In the genomic region with DNA sequence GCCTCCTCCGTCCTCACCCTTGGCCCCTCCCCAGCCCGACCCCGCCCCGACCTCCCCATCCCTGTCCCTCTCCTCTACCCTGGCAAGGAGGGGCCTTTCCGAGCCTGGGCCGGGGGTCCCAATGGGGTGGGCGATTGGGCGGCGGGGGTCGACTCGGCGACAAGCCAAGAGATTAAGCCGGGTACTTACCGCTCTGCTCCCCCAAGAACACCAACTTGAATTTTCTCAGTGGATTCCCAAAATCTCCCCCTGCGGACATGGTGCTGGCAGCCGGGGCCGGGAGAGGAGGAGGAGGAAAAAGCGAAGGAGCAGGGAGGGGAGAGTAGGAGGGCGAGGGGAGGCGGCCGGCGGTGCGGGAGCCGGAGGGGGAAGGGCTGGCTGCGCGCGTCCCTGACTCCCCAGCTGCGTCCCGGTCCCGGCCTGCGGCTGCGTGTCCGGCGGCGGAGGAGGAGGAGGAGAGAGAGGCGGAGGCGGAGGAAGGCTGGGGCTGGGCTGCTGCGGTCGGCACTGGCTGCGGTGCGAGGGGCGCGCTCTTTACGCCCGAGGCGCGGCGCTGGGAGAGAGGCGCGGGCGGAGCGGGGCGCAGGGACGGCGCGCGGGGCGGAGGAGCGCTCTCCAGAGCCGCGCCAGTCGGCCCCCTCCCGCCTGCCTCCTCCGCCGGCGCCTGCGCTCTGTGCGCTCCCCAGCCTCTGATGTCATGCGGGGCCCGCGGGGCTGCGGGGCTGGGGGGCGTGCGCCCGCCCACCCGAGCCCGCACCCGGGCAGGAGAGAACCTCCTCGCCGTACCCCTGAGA, we compare ENCODE assay signal across 8 cellular contexts. TPM values are rescaled to one million over a fixed set of nuclear protein-coding genes. Genes with fewer than 3 reads are reported as not detected.
DNase-seq lines count a peak whose midpoint lies in the region; ATAC-seq and TF ChIP-seq lines count a peak whose summit lies in the region.

A gene (minus strand): TSS at position 675 of the 794 bp plus-strand sequence. CDS start 416 bp downstream, at position 259.

- CTCF ChIA-PET in MCF 10A (lab: Yijun Ruan, JAX), result interaction anchor here (0.7 to 1.8 kb wide), 3 partner anchors 10 to 1168 kb away, joined by 3 to 5 read pairs (median 4); no protein-coding TSS in a partner anchor

- no peak within 1 kb of the TSS for H3K27ac ChIP-seq in iPS-18a (ENCODE audit: low read length)

- H3K9me3 Mint-ChIP-seq in MCF 10A (ENCODE audit: unreplicated experiment), result no peaks in the 10 kb centered on the region

- H3K4me3 Mint-ChIP-seq in MCF 10A (ENCODE audit: unreplicated experiment), result peak within 1 kb of the TSS; percentile 81

- no peaks in the 10 kb centered on the region for H3K36me3 Mint-ChIP-seq in MCF 10A (ENCODE audit: insufficient read depth, unreplicated experiment)

- no TSS peak for BruUV-seq in MCF 10A (replicated peaks; lab: Mats Ljungman, UMichigan)

- no peaks in the 10 kb centered on the region for H3K4me1 Mint-ChIP-seq in MCF 10A (ENCODE audit: insufficient read depth, unreplicated experiment)

- peaks cover 14% of the 10 kb centered on the region for H3K27me3 Mint-ChIP-seq in MCF 10A (ENCODE audit: insufficient read depth, unreplicated experiment)

- TF ChIP-seq CTCF in GM13976 (IDR thresholded peaks at IDR 0.05; ENCODE audit: borderline replicate concordance, control extremely low read depth, extremely low read depth, insufficient read depth, missing control alignments), result no peak
- no peak for TF ChIP-seq CTCF in MCF 10A (IDR thresholded peaks at IDR 0.05; ENCODE audit: unreplicated experiment)
- TF ChIP-seq CTCF in retinal pigment epithelial cell (conservative IDR thresholded peaks at IDR 0.05; ENCODE audit: low read depth, low read length), result no peak

- no peaks in the 10 kb centered on the region for H3K36me3 ChIP-seq in iPS-18a (ENCODE audit: control insufficient read depth, low read depth, low read length)

- DNase-seq in AG08396 (ENCODE audit: low spot score) (peak; percentile 90), GM13976 (ENCODE audit: low spot score) (peak; percentile 75), NCI-H226 (peak; percentile 56), MCF 10A (ENCODE audit: unreplicated experiment) (peak; percentile 29), retinal pigment epithelial cell (ENCODE audit: low read depth) (no peak)
- no peak for DNase-seq in stimulated activated naive CD4-positive, alpha-beta T cell treated with Interleukin-2 at 50 U/mL for 16 hours (lab: John Stamatoyannopoulos, UW)

- no peak within 1 kb of the TSS for H3K9ac ChIP-seq in iPS-18a (ENCODE audit: low read length)

- H3K4me3 ChIP-seq in iPS-18a (ENCODE audit: low read length) (peak within 1 kb of the TSS; percentile 67), retinal pigment epithelial cell (ENCODE audit: low read length) (peak within 1 kb of the TSS; percentile 71)

- H3K27me3 ChIP-seq in iPS-18a (ENCODE audit: control insufficient read depth, insufficient read depth, low read length), result peaks cover 43% of the 10 kb centered on the region

- peaks cover 6% of the 10 kb centered on the region for H3K4me1 ChIP-seq in iPS-18a (ENCODE audit: control insufficient read depth, low read depth, low read length)

- no peak for ATAC-seq in GM18870 (IDR thresholded peaks at IDR 0.05; ENCODE audit: unreplicated experiment)

- in situ Hi-C loops in GM13976 (cut with MboI; ENCODE audit: low sequenced_read_pairs, unreplicated experiment), result no loop called here

- no peaks in the 10 kb centered on the region for H3K9me3 ChIP-seq in iPS-18a (ENCODE audit: control insufficient read depth, low read depth, low read length)

- no peak within 1 kb of the TSS for H3K27ac Mint-ChIP-seq in MCF 10A (ENCODE audit: low read depth, unreplicated experiment)

- intact Hi-C loops in MCF 10A (cut with micrococcal nuclease), result no loop called here

- POLR2A ChIA-PET in MCF 10A (lab: Yijun Ruan, JAX), result no interaction called here

RNA-seq across cellular contexts. Expression of the gene that starts here (rescaled TPM):
- total RNA-seq in MCF 10A (2022), result 0.96 and 1.1 TPM in 2 replicates

Comparison
In these comparisons a context has a peak if more than half of its experiments do, and no peak if none do; other contexts are left out.
1. DNase-seq: peak in AG08396 (single experiment), GM13976 (single experiment), NCI-H226 (single experiment) and MCF 10A (single experiment); none in retinal pigment epithelial cell (single experiment) and stimulated activated naive CD4-positive, alpha-beta T cell treated with Interleukin-2 at 50 U/mL for 16 hours (single experiment).